In genomic region chr9:133615897-133616188, GRCh38 we compare ENCODE assay signal across 1 cellular context.
TF ChIP-seq lines count a peak whose summit lies in the region.

No MANE protein-coding gene starts in this region.

TF ChIP-seq in SK-N-SH, 30 proteins besides CTCF, POLR2A, EP300 and RAD21 (continued from another document):
- TF ChIP-seq RCOR1 (IDR thresholded peaks at IDR 0.05; ENCODE audit: low read length): no peak
- no peak for TF ChIP-seq TCF12 (IDR thresholded peaks at IDR 0.05)
- TF ChIP-seq TAF1 (IDR thresholded peaks at IDR 0.05; ENCODE audit: borderline replicate concordance, low read depth, low read length): no peak
- TF ChIP-seq POLR2AphosphoS5 (IDR thresholded peaks at IDR 0.05; ENCODE audit: low read depth, low read length): no peak
- no peak for TF ChIP-seq IRF3 (IDR thresholded peaks at IDR 0.05; ENCODE audit: low read depth, low read length)
- no peak for TF ChIP-seq FOXM1 (IDR thresholded peaks at IDR 0.05; ENCODE audit: low read depth)
- TF ChIP-seq GABPA (IDR thresholded peaks at IDR 0.05; ENCODE audit: low read depth): no peak
- no peak for TF ChIP-seq GATA2 (CRISPR knock-in tag; IDR thresholded peaks at IDR 0.05)
- TF ChIP-seq TEAD4 (IDR thresholded peaks at IDR 0.05; ENCODE audit: borderline replicate concordance, insufficient read depth): no peak
- no peak for TF ChIP-seq MEF2A (IDR thresholded peaks at IDR 0.05; ENCODE audit: borderline replicate concordance, low read depth)
- no peak for TF ChIP-seq NRF1 (IDR thresholded peaks at IDR 0.05; ENCODE audit: low read depth, low read length)
- TF ChIP-seq RFX5 (IDR thresholded peaks at IDR 0.05; ENCODE audit: low read length): no peak
